In genomic region chr3:17810759-17811158, GRCh38 we compare ENCODE assay signal across 11 cellular contexts.
DNase-seq lines count a peak whose midpoint lies in the region; ATAC-seq and TF ChIP-seq lines count a peak whose summit lies in the region.
"Had no signal": no experiment of that assay in that cellular context is flagged by ENCODE, and none has a peak within 500 bp of the region (broad histone marks: within the 10 kb centered on the region; RNA-seq: fewer than 3 reads in every experiment).

No MANE protein-coding gene starts in this region.

- H3K4me3 Mint-ChIP-seq in activated T-helper 17 cell treated with anti-CD3 and anti-CD28 coated beads, Interleukin-2, amount 50 U/mL, for 72 hours, result no peak overlapping the region
- H3K4me3 Mint-ChIP-seq: activated naive CD8-positive, alpha-beta T cell treated with anti-CD3 and anti-CD28 coated beads, Interleukin-2, amount 10 ng/mL, durations not matched to agents 7 days and 5 days had no signal

- H3K27me3 Mint-ChIP-seq in activated T-helper 17 cell treated with anti-CD3 and anti-CD28 coated beads, Interleukin-2, amount 50 U/mL, for 72 hours, result peaks cover 16% of the 10 kb centered on the region

- no peaks in the 10 kb centered on the region for H3K36me3 Mint-ChIP-seq in activated T-helper 17 cell treated with anti-CD3 and anti-CD28 coated beads, Interleukin-2, amount 50 U/mL, for 72 hours (ENCODE audit: low read depth)

- no peaks in the 10 kb centered on the region for H3K36me3 ChIP-seq in GM06990 (ENCODE audit: control insufficient read depth, insufficient read depth, low read length)
- H3K36me3 ChIP-seq: heart right ventricle had no signal

- TF ChIP-seq CTCF in GM06990 (IDR thresholded peaks at IDR 0.05; ENCODE audit: insufficient read depth, low read length, poor library complexity, severe bottlenecking) (peak; percentile 18), foreskin fibroblast (IDR thresholded peaks at IDR 0.05; ENCODE audit: low read depth, low read length) (peak; percentile 37)

- peaks cover 5% of the 10 kb centered on the region for H3K4me1 Mint-ChIP-seq in activated T-helper 17 cell treated with anti-CD3 and anti-CD28 coated beads, Interleukin-2, amount 50 U/mL, for 72 hours

- no peaks in the 10 kb centered on the region for H3K27me3 ChIP-seq in GM06990 (replicated peaks; ENCODE audit: control insufficient read depth, insufficient read depth, low read length)
- H3K27me3 ChIP-seq: heart right ventricle had no signal

- H3K4me3 ChIP-seq in GM06990 (replicated peaks; ENCODE audit: low read depth, low read length) (no peak overlapping the region), foreskin fibroblast (ENCODE audit: low read depth in 1 of 2, low read length in 2 of 2) (no peak overlapping the region)
- H3K4me3 ChIP-seq: heart right ventricle had no signal

- ATAC-seq in activated T-helper 17 cell treated with anti-CD3 and anti-CD28 coated beads, Interleukin-2, amount 50 U/mL, for 72 hours (replicated peaks), result no peak
- ATAC-seq: heart right ventricle had no signal

- H3K27ac Mint-ChIP-seq in activated T-helper 17 cell treated with anti-CD3 and anti-CD28 coated beads, Interleukin-2, amount 50 U/mL, for 72 hours, result no peak overlapping the region
- H3K27ac Mint-ChIP-seq: activated naive CD8-positive, alpha-beta T cell treated with anti-CD3 and anti-CD28 coated beads, Interleukin-2, amount 10 ng/mL, durations not matched to agents 7 days and 5 days had no signal

- peak; percentile 73 for DNase-seq in A172 (ENCODE audit: low spot score)
- no peak for DNase-seq in GM06990 (ENCODE audit: extremely low read depth, insufficient read length)
- peak; percentile 52 for DNase-seq in RPMI7951 (ENCODE audit: low read depth)
- DNase-seq in foreskin fibroblast, result peak; percentile 32 to 65
- DNase-seq in anterior cingulate cortex (lab: John Stamatoyannopoulos, UW), result no peak
- DNase-seq in putamen (ENCODE audit: low spot score), result no peak
- DNase-seq in T1000 (lab: John Stamatoyannopoulos, UW), result no peak
- DNase-seq: activated naive CD8-positive, alpha-beta T cell treated with anti-CD3 and anti-CD28 coated beads, Interleukin-2, amount 10 ng/mL, durations not matched to agents 7 days and 5 days; DMS79; heart right ventricle had no signal

- H3K9me3 Mint-ChIP-seq in activated T-helper 17 cell treated with anti-CD3 and anti-CD28 coated beads, Interleukin-2, amount 50 U/mL, for 72 hours, result no peaks in the 10 kb centered on the region

Comparison
In these comparisons a context has a peak if more than half of its experiments do, and no peak if none do; other contexts are left out.
1. DNase-seq: peak in A172 (single experiment), RPMI7951 (single experiment) and foreskin fibroblast (2 of 2); none in GM06990 (single experiment), anterior cingulate cortex (0 of 58), putamen (single experiment) and T1000 (single experiment).